In genomic region chr7:143287935-143288826, GRCh38 we compare ENCODE assay signal across 8 cellular contexts. TPM values are rescaled to one million over a fixed set of nuclear protein-coding genes. Genes with fewer than 3 reads are reported as not detected.
DNase-seq lines count a peak whose midpoint lies in the region; ATAC-seq and TF ChIP-seq lines count a peak whose summit lies in the region.

TSS of gene CASP2 (plus strand) at chr7:143288351. CDS start at chr7:143288456, 105 bp downstream.

- H3K4me1 ChIP-seq in KMS-11 (ENCODE audit: low read depth, poor library complexity, severe bottlenecking), result peaks cover 27% of the 10 kb centered on the region
- peaks cover 24% of the 10 kb centered on the region for H3K4me1 ChIP-seq in Panc1 (ENCODE audit: control insufficient read depth, insufficient read depth, low read length)
- peaks cover 13 to 32% of the 10 kb centered on the region in 2 donors for H3K4me1 ChIP-seq in muscle layer of duodenum (ENCODE audit: control insufficient read depth in 1 of 2, insufficient read depth in 2 of 2, low read length in 2 of 2)

- no peaks in the 10 kb centered on the region; the same call in 1 of the 2 replicates for H4K20me1 ChIP-seq in KMS-11 (ENCODE audit: insufficient read depth)

- peaks cover 56% of the 10 kb centered on the region for H3K4me1 Mint-ChIP-seq in activated T-cell treated with anti-CD3 and anti-CD28 coated beads, Interleukin-2, amount 50 U/mL, for 4 hours (ENCODE audit: low read depth)

- H3K79me2 ChIP-seq in KMS-11 (ENCODE audit: insufficient read depth, low read depth), result peaks cover 39% of the 10 kb centered on the region

- DNase-seq in DMS79 treated with DMSO at 0.1 percent for 48 hours (lab: John Stamatoyannopoulos, UW) (peak; percentile 91), Panc1 (ENCODE audit: low read depth, low spot score) (peak; percentile 72)
- peak; percentile 99 for DNase-seq in activated T-cell treated with anti-CD3 and anti-CD28 coated beads, Interleukin-2, amount 50 U/mL, for 4 hours
- peak; percentile 95 for DNase-seq in stimulated activated CD8-positive, alpha-beta memory T cell treated with anti-CD3 and anti-CD28 coated beads, Interleukin-7, amount 100 ng/mL, for 24 hours (ENCODE audit: low read depth)

- H3K4me3 ChIP-seq in KMS-11 (IDR thresholded peaks at IDR 0.05; ENCODE audit: insufficient read depth, low read depth, low read length), result peak within 1 kb of the TSS; percentile 40
- H3K4me3 ChIP-seq in Panc1 (ENCODE audit: low read depth in 2 of 2, low read length in 2 of 2), result peak within 1 kb of the TSS; percentile 97 to 98
- peak within 1 kb of the TSS; percentile 83 to 90 for H3K4me3 ChIP-seq in muscle layer of duodenum (ENCODE audit: low read depth in 1 of 2, low read length in 2 of 2)

- ATAC-seq in GM21786 (IDR thresholded peaks at IDR 0.05; ENCODE audit: unreplicated experiment) (peak; percentile 85), Panc1 (peak; percentile 96), esophagus mucosa (peak; percentile 99)
- ATAC-seq in activated T-cell treated with anti-CD3 and anti-CD28 coated beads, Interleukin-2, amount 50 U/mL, for 4 hours, result peak; percentile 95

- no TSS peak for BruUV-seq in Panc1 (replicated peaks; lab: Mats Ljungman, UMichigan)

- peaks cover 16% of the 10 kb centered on the region for H3K36me3 Mint-ChIP-seq in activated T-cell treated with anti-CD3 and anti-CD28 coated beads, Interleukin-2, amount 50 U/mL, for 4 hours (ENCODE audit: insufficient read depth)

- TF ChIP-seq CTCF in KMS-11 (conservative IDR thresholded peaks at IDR 0.05; ENCODE audit: low read depth, low read length) (peak; percentile 48), Panc1 (IDR thresholded peaks at IDR 0.05) (no peak; the same call in 1 of the 2 replicates)

- H3K27me3 ChIP-seq in KMS-11 (ENCODE audit: insufficient read depth, low read depth) (no peaks in the 10 kb centered on the region), Panc1 (ENCODE audit: control insufficient read depth, insufficient read depth, low read length) (no peaks in the 10 kb centered on the region), muscle layer of duodenum (ENCODE audit: low read depth, low read length) (no peaks in the 10 kb centered on the region)

- peak within 1 kb of the TSS; percentile 75 for H3K27ac ChIP-seq in KMS-11
- H3K27ac ChIP-seq in Panc1 (ENCODE audit: low read length), result peak within 1 kb of the TSS; percentile 96
- peak within 1 kb of the TSS; percentile 86 for H3K27ac ChIP-seq in muscle layer of duodenum (ENCODE audit: low read length)

- H3K4me3 Mint-ChIP-seq in activated T-cell treated with anti-CD3 and anti-CD28 coated beads, Interleukin-2, amount 50 U/mL, for 4 hours, result peak within 1 kb of the TSS; percentile 89

- POLR2A ChIA-PET in Panc1 (lab: Charles Lee), result interaction anchor here (0.6 to 0.7 kb wide), 3 partner anchors 11 to 92 kb away, joined by 3 to 10 read pairs (median 6); no protein-coding TSS in a partner anchor

- H3K4me2 ChIP-seq in KMS-11, result peak within 1 kb of the TSS; percentile 94

- in situ Hi-C loops in Panc1 (cut with HindIII; ENCODE audit: low pct_unique_long_range_greater_than_20kb, low sequenced_read_pairs), result no loop called here

- peak within 1 kb of the TSS; percentile 98 for H2AFZ ChIP-seq in KMS-11 (ENCODE audit: low read depth)

- peak within 1 kb of the TSS; percentile 96 for H3K9ac ChIP-seq in KMS-11

- H3K9me3 Mint-ChIP-seq in activated T-cell treated with anti-CD3 and anti-CD28 coated beads, Interleukin-2, amount 50 U/mL, for 4 hours, result no peaks in the 10 kb centered on the region

- H3K9me3 ChIP-seq in Panc1 (ENCODE audit: control insufficient read depth, insufficient read depth, low read depth, low read length) (peaks cover 4% of the 10 kb centered on the region; the same call in 1 of the 2 replicates), muscle layer of duodenum (ENCODE audit: control insufficient read depth in 1 of 2, low read length in 2 of 2) (no peaks in the 10 kb centered on the region)

- CTCF ChIA-PET in Panc1 (lab: Charles Lee), result interaction anchor here (0.9 kb wide), 1 partner anchor 25 kb away, joined by 8 read pairs; the partner anchor contains the start of gene GSTK1

- H3K36me3 ChIP-seq in KMS-11 (ENCODE audit: insufficient read depth) (peaks cover 10% of the 10 kb centered on the region; the same call in 1 of the 2 replicates), Panc1 (ENCODE audit: control insufficient read depth, insufficient read depth, low read length) (peaks cover 7% of the 10 kb centered on the region), muscle layer of duodenum (ENCODE audit: control insufficient read depth in 1 of 2, insufficient read depth in 2 of 2, low read length in 2 of 2) (peaks cover 10 to 14% of the 10 kb centered on the region in 2 donors)

- intact Hi-C loops in Panc1 (cut with micrococcal nuclease; ENCODE audit: unreplicated experiment), result no loop called here

- no peaks in the 10 kb centered on the region for H3K27me3 Mint-ChIP-seq in activated T-cell treated with anti-CD3 and anti-CD28 coated beads, Interleukin-2, amount 50 U/mL, for 4 hours (ENCODE audit: low read depth)

RNA-seq across cellular contexts. Expression of gene CASP2, which starts in this region (rescaled TPM):
- total RNA-seq in Panc1 (2021; ENCODE audit: unreplicated experiment) (47.4 TPM), esophagus mucosa (28.3 TPM)
- polyA plus RNA-seq in Panc1 (2012; ENCODE audit: insufficient read length), result 18.7 TPM
- 10 to 100 TPM; 82.2 to 90.5 (median 88.6) TPM for total RNA-seq in activated T-cell treated with anti-CD3 and anti-CD28 coated beads, Interleukin-2, amount 50 U/mL, for 4 hours

Comparison
In these comparisons a context has a peak if more than half of its experiments do, and no peak if none do; other contexts are left out.
1. Peak in every context shown above with its lines: DNase-seq, ATAC-seq, H3K4me3 ChIP-seq and H3K27ac ChIP-seq.
2. H3K4me3 ChIP-seq: peak in every context shown above with its lines; median percentile 98 in Panc1; 86 in muscle layer of duodenum; 40 in KMS-11.